ENCODE assay signal across 8 cellular contexts in genomic region chr10:80168679-80169380, GRCh38. TPM values are rescaled to one million over a fixed set of nuclear protein-coding genes. Genes with fewer than 3 reads are reported as not detected.
DNase-seq lines count a peak whose midpoint lies in the region; ATAC-seq and TF ChIP-seq lines count a peak whose summit lies in the region.

No MANE protein-coding gene starts in this region.

- no peak overlapping the region for H3K9ac ChIP-seq in liver (ENCODE audit: low read depth in 1 of 2, low read length in 2 of 2)

- whole genome bisulfite sequencing in liver, result 92% methylated on average over 13 of the region's 13 CpGs

- peak overlapping the region in 3 of 7 donors; percentile 21 to 96 (median 66) for H3K27ac Mint-ChIP-seq in CD14-positive monocyte
- peak overlapping the region; percentile 60 for H3K27ac Mint-ChIP-seq in activated T-cell treated with anti-CD3 and anti-CD28 coated beads, Interleukin-2, amount 50 U/mL, for 24 hours

- peak; percentile 21 for TF ChIP-seq CTCF in CD14-positive monocyte (IDR thresholded peaks at IDR 0.05)
- peak; percentile 27 for TF ChIP-seq CTCF in liver (IDR thresholded peaks at IDR 0.05; ENCODE audit: low read depth, low read length, missing input control)

- peak; percentile 49 to 62 for TF ChIP-seq RAD21 in liver (IDR thresholded peaks at IDR 0.05)

- no peak overlapping the region for H3K4me3 ChIP-seq in liver (ENCODE audit: low read depth in 1 of 3, low read length in 3 of 3)

- no peak overlapping the region for H3K4me3 Mint-ChIP-seq in CD14-positive monocyte
- H3K4me3 Mint-ChIP-seq in activated T-cell treated with anti-CD3 and anti-CD28 coated beads, Interleukin-2, amount 50 U/mL, for 24 hours, result no peak overlapping the region

- H3K27me3 Mint-ChIP-seq in CD14-positive monocyte (ENCODE audit: low read depth in 3 of 3), result peaks cover 0 to 3% (median 2%) of the 10 kb centered on the region in 3 donors
- no peaks in the 10 kb centered on the region for H3K27me3 Mint-ChIP-seq in activated T-cell treated with anti-CD3 and anti-CD28 coated beads, Interleukin-2, amount 50 U/mL, for 24 hours

- H3K9me3 Mint-ChIP-seq in CD14-positive monocyte, result peaks cover 0 to 3% (median 0%) of the 10 kb centered on the region in 7 donors
- no peaks in the 10 kb centered on the region for H3K9me3 Mint-ChIP-seq in activated T-cell treated with anti-CD3 and anti-CD28 coated beads, Interleukin-2, amount 50 U/mL, for 24 hours

- ATAC-seq in GM21786 (IDR thresholded peaks at IDR 0.05; ENCODE audit: unreplicated experiment), result peak; percentile 42
- ATAC-seq in GM18520 (IDR thresholded peaks at IDR 0.05; ENCODE audit: unreplicated experiment), result no peak

- H3K36me3 ChIP-seq in liver (ENCODE audit: control insufficient read depth in 4 of 4, insufficient read depth in 3 of 4, low read depth in 1 of 4, low read length in 3 of 4), result peaks cover 0 to 28% (median 19%) of the 10 kb centered on the region in 4 donors

- DNase-seq in CD14-positive monocyte (ENCODE audit: low spot score) (peak; percentile 41), nucleus accumbens (lab: John Stamatoyannopoulos, UW) (no peak), head of caudate nucleus (no peak), OCI-M2 (lab: John Stamatoyannopoulos, UW; ENCODE audit: unreplicated experiment) (no peak)
- peak; percentile 45 for DNase-seq in activated T-cell treated with anti-CD3 and anti-CD28 coated beads, Interleukin-2, amount 50 U/mL, for 24 hours

- no peaks in the 10 kb centered on the region for H3K27me3 ChIP-seq in liver (ENCODE audit: control insufficient read depth in 4 of 4, insufficient read depth in 4 of 4, low read length in 3 of 4)

- intact Hi-C loops in CD14-positive monocyte (cut with micrococcal nuclease) (no loop called here), head of caudate nucleus (cut with DNase I) (no loop called here)

- peaks cover 46% of the 10 kb centered on the region for H3K4me1 Mint-ChIP-seq in CD14-positive monocyte
- H3K4me1 Mint-ChIP-seq in activated T-cell treated with anti-CD3 and anti-CD28 coated beads, Interleukin-2, amount 50 U/mL, for 24 hours (ENCODE audit: low read depth), result peaks cover 20% of the 10 kb centered on the region

- no peak overlapping the region for H3K27ac ChIP-seq in liver (ENCODE audit: low read depth in 1 of 2, low read length in 2 of 2)

- H3K4me1 ChIP-seq in liver (ENCODE audit: control insufficient read depth in 4 of 4, insufficient read depth in 4 of 4, low read length in 3 of 4), result no peaks in the 10 kb centered on the region

- H3K36me3 Mint-ChIP-seq in CD14-positive monocyte, result peaks cover 73 to 89% of the 10 kb centered on the region in 2 donors
- H3K36me3 Mint-ChIP-seq in activated T-cell treated with anti-CD3 and anti-CD28 coated beads, Interleukin-2, amount 50 U/mL, for 24 hours (ENCODE audit: low read depth), result peaks cover 91% of the 10 kb centered on the region

- H3K9me3 ChIP-seq in liver (ENCODE audit: control insufficient read depth in 4 of 4, low read length in 3 of 4), result no peaks in the 10 kb centered on the region

TF ChIP-seq in liver, 16 proteins besides CTCF, POLR2A, EP300 and RAD21:
- no peak for TF ChIP-seq FOXA2 (IDR thresholded peaks at IDR 0.05)
- no peak for TF ChIP-seq TAF1 (conservative IDR thresholded peaks at IDR 0.05)
- TF ChIP-seq YY1 (IDR thresholded peaks at IDR 0.05), result no peak

RNA-seq across cellular contexts. Expression of gene PLAC9, which starts 36.3 kb away (rescaled TPM):
- polyA plus RNA-seq in CD14-positive monocyte (not detected), liver (1 to 10 TPM; 3.4 to 5.6 TPM)
- under 1 TPM; 0.67 to 0.79 TPM for total RNA-seq in liver

RNA-seq across cellular contexts. Expression of gene ANXA11, which starts 36.5 kb away (rescaled TPM):
- polyA plus RNA-seq in CD14-positive monocyte (100 to 1,000 TPM; 134 to 174 TPM), liver (10 to 100 TPM; 28.8 to 40.4 TPM)
- 10 to 100 TPM; 14.0 to 20.9 TPM for total RNA-seq in liver

Comparison
In these comparisons a context has a peak if more than half of its experiments do, and no peak if none do; other contexts are left out.
1. DNase-seq: peak in CD14-positive monocyte (single experiment) and activated T-cell treated with anti-CD3 and anti-CD28 coated beads, Interleukin-2, amount 50 U/mL, for 24 hours (single experiment); none in nucleus accumbens (0 of 56), head of caudate nucleus (0 of 42) and OCI-M2 (single experiment).
2. RNA of gene PLAC9, which starts 36.3 kb away (polyA plus RNA-seq): 3.4 to 5.6 TPM in liver; not detected in CD14-positive monocyte; every median in the first group is over 4 times any median in the second.